Comparison of ENCODE assay signal across 25 cellular contexts in genomic region chr12:119913931-119914330, GRCh38.
"Had no signal": no experiment of that assay in that cellular context is flagged by ENCODE, and none has a peak within 500 bp of the region (broad histone marks: within the 10 kb centered on the region; RNA-seq: fewer than 3 reads in every experiment).

No MANE protein-coding gene starts in this region.

- H3K27me3 ChIP-seq: colonic mucosa, gastrocnemius medialis, left lung had no signal

- H3K4me1 Mint-ChIP-seq: endodermal cell, mesothelial cell of epicardium had no signal

- H3K4me3 Mint-ChIP-seq: dendritic cell treated with granulocyte-macrophage colony-stimulating factor and Interleukin-4, amounts not matched to agents 40 ng/mL and 50 ng/mL, for 4 days; effector memory CD8-positive, alpha-beta T cell; endodermal cell; mesothelial cell of epicardium had no signal

- ATAC-seq: effector memory CD8-positive, alpha-beta T cell; esophagus mucosa; gastrocnemius medialis; heart right ventricle; left cardiac atrium; left lung; left ventricle myocardium superior; lower lobe of right lung; mucosa of descending colon had no signal

- H3K9me3 ChIP-seq: colonic mucosa, esophagus squamous epithelium, gastrocnemius medialis, heart right ventricle, left lung, lower lobe of right lung, mucosa of descending colon had no signal

- DNase-seq: colonic mucosa; cortex of kidney; effector CD8-positive, alpha-beta T cell; effector memory CD8-positive, alpha-beta T cell; endodermal cell; erythroblast; esophagus squamous epithelium; foreskin melanocyte; gastrocnemius medialis; glutamatergic neuron; head of caudate nucleus; heart right ventricle; hippocampal formation; left cardiac atrium; left lung; left ventricle myocardium superior; lower lobe of right lung; mesenchymal stem cell; mucosa of descending colon had no signal

- H3K36me3 Mint-ChIP-seq: mesothelial cell of epicardium had no signal

- H3K27ac Mint-ChIP-seq: dendritic cell treated with granulocyte-macrophage colony-stimulating factor and Interleukin-4, amounts not matched to agents 40 ng/mL and 50 ng/mL, for 4 days; effector memory CD8-positive, alpha-beta T cell; endodermal cell; mesothelial cell of epicardium had no signal

- FAIRE-seq: islet of Langerhans, keratinocyte had no signal

- H3K27ac ChIP-seq: colonic mucosa, epithelial cell of prostate, esophagus squamous epithelium, gastrocnemius medialis, heart right ventricle, left lung, lower lobe of right lung had no signal

- H3K36me3 ChIP-seq: colonic mucosa, esophagus squamous epithelium, gastrocnemius medialis, heart right ventricle, left lung, lower lobe of right lung had no signal

- H3K4me1 ChIP-seq: colonic mucosa, esophagus squamous epithelium, gastrocnemius medialis, heart right ventricle, left lung, lower lobe of right lung had no signal

- H3K9me3 Mint-ChIP-seq: dendritic cell treated with granulocyte-macrophage colony-stimulating factor and Interleukin-4, amounts not matched to agents 40 ng/mL and 50 ng/mL, for 4 days; effector memory CD8-positive, alpha-beta T cell; mesothelial cell of epicardium had no signal

- H3K4me3 ChIP-seq: colonic mucosa, esophagus squamous epithelium, gastrocnemius medialis, heart right ventricle, left lung, lower lobe of right lung, mucosa of descending colon had no signal
